8 cellular contexts compared by ENCODE assay signal in genomic region chr12:56751712-56752598, GRCh38. TPM values are rescaled to one million over a fixed set of nuclear protein-coding genes. Genes with fewer than 3 reads are reported as not detected.
A peak's percentile ranks its signal among the peaks of the same experiment; 100 is the strongest.
DNase-seq lines count a peak whose midpoint lies in the region; ATAC-seq and TF ChIP-seq lines count a peak whose summit lies in the region.

PRIM1 (minus strand) TSS chr12:56752323; CDS start chr12:56752298, 25 bp downstream.

- no peaks in the 10 kb centered on the region for H3K9me3 ChIP-seq in mammary epithelial cell (replicated peaks; ENCODE audit: insufficient read depth, low read length)
- H3K9me3 ChIP-seq in spleen, result no peaks in the 10 kb centered on the region

- H3K79me2 ChIP-seq in mammary epithelial cell (ENCODE audit: insufficient read depth, low read length), result peaks cover 15% of the 10 kb centered on the region

- H3K36me3 ChIP-seq in mammary epithelial cell (ENCODE audit: insufficient read depth, low read length), result no peaks in the 10 kb centered on the region
- H3K36me3 ChIP-seq in spleen, result peaks cover 0 to 28% (median 5%) of the 10 kb centered on the region in 6 donors

- CTCF ChIA-PET in mammary epithelial cell (lab: Charles Lee; ENCODE audit: low non-redundant PET), result interaction anchor here (0.6 to 0.7 kb wide), 2 partner anchors 237 to 367 kb away, joined by 3 to 13 read pairs; no protein-coding TSS in a partner anchor

- no TSS peak for BruUV-seq in mammary epithelial cell (replicated peaks; lab: Mats Ljungman, UMichigan)

- dilution Hi-C loops in mammary epithelial cell (cut with HindIII; ENCODE audit: low sequenced_read_pairs), result loop anchor here (10.0 kb wide), 1 partner anchor 313 kb away; no protein-coding TSS in a partner anchor

- intact Hi-C loops in mammary epithelial cell (cut with micrococcal nuclease), result loop anchor here (1.0 to 10.0 kb wide), 3 partner anchors 27 to 423 kb away; partner anchors contain the start of genes NACA and PTGES3
- intact Hi-C loops in spleen (cut with DNase I; ENCODE audit: low total_unique reads), result loop anchor here (10.0 kb wide), 1 partner anchor 313 kb away; no protein-coding TSS in a partner anchor

- H2AFZ ChIP-seq in mammary epithelial cell (ENCODE audit: low read depth, low read length), result peak within 1 kb of the TSS; percentile 99

- H3K27ac ChIP-seq in mammary epithelial cell (ENCODE audit: insufficient read depth, low read depth, low read length) (peak within 1 kb of the TSS; percentile 70), spleen (peak within 1 kb of the TSS; percentile 54 to 90 (median 84))

- H3K4me3 ChIP-seq in WI38 (ENCODE audit: low read depth, low read length), result peak within 1 kb of the TSS; percentile 92
- H3K4me3 ChIP-seq in mammary epithelial cell (replicated peaks in 1 of 3; ENCODE audit: insufficient read depth in 1 of 3, low read depth in 2 of 3, low read length in 3 of 3), result peak within 1 kb of the TSS; percentile 86 to 96 (median 89)
- H3K4me3 ChIP-seq in spleen, result peak within 1 kb of the TSS; percentile 60 to 98 (median 89)

- no peak for TF ChIP-seq CTCF in WI38 (IDR thresholded peaks at IDR 0.05; ENCODE audit: low read depth, low read length)
- TF ChIP-seq CTCF in mammary epithelial cell (conservative IDR thresholded peaks at IDR 0.05 in 1 of 2, IDR thresholded peaks at IDR 0.05 in 1 of 2; ENCODE audit: extremely low read depth in 1 of 2, insufficient read depth in 1 of 2, low read depth in 1 of 2, low read length in 2 of 2), result peak in 1 of 2 donors; percentile 23
- peak in 6 of 11 experiments; percentile 26 to 43 (median 39) for TF ChIP-seq CTCF in spleen (IDR thresholded peaks at IDR 0.05 in 8 of 11, conservative IDR thresholded peaks at IDR 0.05 in 3 of 11)

- ATAC-seq in HG03159 (IDR thresholded peaks at IDR 0.05; ENCODE audit: unreplicated experiment), result peak; percentile 76

- H3K4me1 ChIP-seq in mammary epithelial cell (ENCODE audit: insufficient read depth, low read length) (no peaks in the 10 kb centered on the region), spleen (peaks cover 21 to 59% (median 36%) of the 10 kb centered on the region in 6 donors)

- 2% methylated on average over 23 of the region's 64 CpGs for WGBS in mammary epithelial cell (ENCODE audit: low coverage, missing lambda C conversion rate)
- WGBS in spleen, 5 donors, result 0 to 1% (median 0%) methylated on average over 44 to 64 of the region's 64 CpGs

- peak within 1 kb of the TSS; percentile 92 for H3K4me2 ChIP-seq in mammary epithelial cell (ENCODE audit: insufficient read depth, low read depth, low read length)

- no peaks in the 10 kb centered on the region for H4K20me1 ChIP-seq in mammary epithelial cell (ENCODE audit: insufficient read depth, low read length)

- peak within 1 kb of the TSS; percentile 91 for H3K9ac ChIP-seq in mammary epithelial cell (ENCODE audit: insufficient read depth, low read length)

- DNase-seq in AG08396 (ENCODE audit: low spot score) (peak; percentile 97), NCI-H2196 treated with DMSO at 0.1 percent for 48 hours (lab: John Stamatoyannopoulos, UW; ENCODE audit: unreplicated experiment) (peak; percentile 78), mammary epithelial cell (peak; percentile 78), iris pigment epithelial cell (ENCODE audit: low read depth) (peak; percentile 68), spleen (peak; percentile 94)

- in situ Hi-C loops in GM18951 (cut with MboI; ENCODE audit: low sequenced_read_pairs, unreplicated experiment), result no loop called here
- in situ Hi-C loops in mammary epithelial cell (cut with MboI; ENCODE audit: low sequenced_read_pairs in 2 of 2), result no loop called here

- no peaks in the 10 kb centered on the region for H3K27me3 ChIP-seq in mammary epithelial cell (ENCODE audit: insufficient read depth, low read length)
- H3K27me3 ChIP-seq in spleen (replicated peaks in 1 of 7), result no peaks in the 10 kb centered on the region

- TF ChIP-seq POLR2A in GM18951 (IDR thresholded peaks at IDR 0.05; ENCODE audit: extremely low read depth, insufficient read depth, insufficient read length) (peak; percentile 81), spleen (IDR thresholded peaks at IDR 0.05) (no peak)

RNA-seq across cellular contexts. Expression of gene PRIM1, which starts in this region (rescaled TPM):
- total RNA-seq in mammary epithelial cell (10 to 100 TPM in 1 of 2 donors, 1 to 10 TPM in 1; 5.0 to 16.1 TPM), spleen (10 to 100 TPM; 10.1 to 23.0 (median 11.4) TPM)
- polyA plus RNA-seq in mammary epithelial cell (16.4 TPM), spleen (10 to 100 TPM in 1 of 3 donors, 1 to 10 TPM in 2; 5.2 to 10.0 (median 8.1) TPM)
- 101 TPM for polyA minus RNA-seq in mammary epithelial cell

Comparison
In these comparisons a context has a peak if more than half of its experiments do, and no peak if none do; other contexts are left out.
1. Peak in every context shown above with its lines: DNase-seq, ATAC-seq, H3K4me3 ChIP-seq and H3K27ac ChIP-seq.